14 cellular contexts compared by ENCODE assay signal in the genomic region with DNA sequence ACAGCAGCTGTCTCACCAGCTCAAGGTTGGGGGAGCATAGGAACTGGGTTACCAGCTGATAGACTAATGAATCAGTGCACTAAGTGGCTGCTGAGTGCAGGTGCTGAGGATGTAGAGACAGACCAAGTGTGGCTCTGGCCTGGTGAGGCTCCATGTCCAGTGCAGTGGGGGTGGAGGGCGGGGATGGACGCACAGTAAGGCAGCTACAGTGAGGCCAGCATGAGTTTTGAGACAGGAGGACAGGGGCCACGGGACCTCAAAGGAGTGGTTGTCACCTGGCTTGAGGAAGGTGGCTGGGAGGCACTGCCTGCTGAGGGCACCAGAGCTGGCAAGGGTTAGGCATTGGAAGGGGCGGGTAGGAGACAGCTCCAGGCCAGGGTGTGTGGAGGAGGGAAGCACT. TPM values are rescaled to one million over a fixed set of nuclear protein-coding genes. Genes with fewer than 3 reads are reported as not detected.
DNase-seq lines count a peak whose midpoint lies in the region; ATAC-seq and TF ChIP-seq lines count a peak whose summit lies in the region.
"Had no signal": no experiment of that assay in that cellular context is flagged by ENCODE, and none has a peak within 500 bp of the region (broad histone marks: within the 10 kb centered on the region; RNA-seq: fewer than 3 reads in every experiment).

No MANE protein-coding gene starts in this region.

- H3K27ac Mint-ChIP-seq in activated T-helper 1 cell treated with anti-CD3 and anti-CD28 coated beads, Interleukin-12 subunit alpha, Interleukin-12 subunit beta, Interleukin-2, Interleukin-4 antibody, amounts not matched to agents 30 ng/mL and 10 ng/mL and 1 ng/mL, durations not matched to agents 14 hours and 24 hours and 36 hours = peak overlapping the region; percentile 96
- H3K27ac Mint-ChIP-seq in naive B cell = peak overlapping the region in 4 of 6 donors; percentile 57 to 95 (median 76)
- H3K27ac Mint-ChIP-seq: mesothelial cell of epicardium, progenitor cell of endocrine pancreas had no signal

- intact Hi-C loops in right cardiac atrium (cut with DNase I) = no loop called here
- intact Hi-C loops in left ventricle myocardium superior (cut with micrococcal nuclease) = no loop called here
- intact Hi-C loops in activated T-helper 1 cell treated with anti-CD3 and anti-CD28 coated beads, Interleukin-12 subunit alpha, Interleukin-12 subunit beta, Interleukin-2, Interleukin-4 antibody, amounts not matched to agents 30 ng/mL and 10 ng/mL and 1 ng/mL, durations not matched to agents 14 hours and 24 hours and 36 hours (cut with micrococcal nuclease) = no loop called here
- intact Hi-C loops in vagina (cut with DNase I) = no loop called here

- peak in 1 of 3 donors; percentile 67 for DNase-seq in right cardiac atrium
- no peak for DNase-seq in left ventricle myocardium superior
- no peak for DNase-seq in activated T-helper 1 cell treated with anti-CD3 and anti-CD28 coated beads, Interleukin-12 subunit alpha, Interleukin-12 subunit beta, Interleukin-2, Interleukin-4 antibody, amounts not matched to agents 30 ng/mL and 10 ng/mL and 1 ng/mL, durations not matched to agents 14 hours and 24 hours and 36 hours (ENCODE audit: low spot score)
- no peak for DNase-seq in naive B cell
- no peak for DNase-seq in vagina (ENCODE audit: extremely low spot score in 2 of 2)
- DNase-seq in OCI-M1 (lab: John Stamatoyannopoulos, UW) = no peak
- no peak for DNase-seq in GM19240 (ENCODE audit: insufficient read length, low spot score)
- DNase-seq: foreskin keratinocyte, NCI-H1694, NCI-H526 had no signal

- H3K9me3 ChIP-seq in right cardiac atrium (ENCODE audit: control insufficient read depth, low read length) (no peaks in the 10 kb centered on the region), vagina (no peaks in the 10 kb centered on the region)

- WGBS in right cardiac atrium = 89% methylated on average over 4 of the region's 4 CpGs

- no peak overlapping the region for H3K4me3 ChIP-seq in right cardiac atrium (ENCODE audit: low read length)
- H3K4me3 ChIP-seq in vagina = no peak overlapping the region

- peak overlapping the region; percentile 5 for H3K27ac ChIP-seq in right cardiac atrium (ENCODE audit: low read length)
- peak overlapping the region; percentile 92 for H3K27ac ChIP-seq in vagina
- H3K27ac ChIP-seq: C4-2B, foreskin keratinocyte had no signal

- H3K36me3 ChIP-seq in vagina = peaks cover 0 to 11% of the 10 kb centered on the region in 2 donors

- peaks cover 23% of the 10 kb centered on the region for H3K4me1 ChIP-seq in right cardiac atrium (ENCODE audit: control insufficient read depth, insufficient read depth, low read length)
- peaks cover 76% of the 10 kb centered on the region for H3K4me1 ChIP-seq in vagina

- peaks cover 21% of the 10 kb centered on the region for H3K36me3 Mint-ChIP-seq in activated T-helper 1 cell treated with anti-CD3 and anti-CD28 coated beads, Interleukin-12 subunit alpha, Interleukin-12 subunit beta, Interleukin-2, Interleukin-4 antibody, amounts not matched to agents 30 ng/mL and 10 ng/mL and 1 ng/mL, durations not matched to agents 14 hours and 24 hours and 36 hours (ENCODE audit: low read depth)
- peaks cover 4 to 20% of the 10 kb centered on the region in 2 donors for H3K36me3 Mint-ChIP-seq in naive B cell
- H3K36me3 Mint-ChIP-seq: mesothelial cell of epicardium had no signal

- H3K4me1 Mint-ChIP-seq in activated T-helper 1 cell treated with anti-CD3 and anti-CD28 coated beads, Interleukin-12 subunit alpha, Interleukin-12 subunit beta, Interleukin-2, Interleukin-4 antibody, amounts not matched to agents 30 ng/mL and 10 ng/mL and 1 ng/mL, durations not matched to agents 14 hours and 24 hours and 36 hours (ENCODE audit: low read depth) = peaks cover 30% of the 10 kb centered on the region
- H3K4me1 Mint-ChIP-seq in naive B cell = peaks cover 36 to 49% (median 37%) of the 10 kb centered on the region in 3 donors
- H3K4me1 Mint-ChIP-seq: mesothelial cell of epicardium had no signal

- no peak for TF ChIP-seq POLR2A in vagina (IDR thresholded peaks at IDR 0.05)

- H3K27me3 ChIP-seq in right cardiac atrium (ENCODE audit: control insufficient read depth, insufficient read depth) (no peaks in the 10 kb centered on the region), vagina (no peaks in the 10 kb centered on the region)
- H3K27me3 ChIP-seq: foreskin keratinocyte had no signal

- no peaks in the 10 kb centered on the region for H3K9me3 Mint-ChIP-seq in activated T-helper 1 cell treated with anti-CD3 and anti-CD28 coated beads, Interleukin-12 subunit alpha, Interleukin-12 subunit beta, Interleukin-2, Interleukin-4 antibody, amounts not matched to agents 30 ng/mL and 10 ng/mL and 1 ng/mL, durations not matched to agents 14 hours and 24 hours and 36 hours
- no peaks in the 10 kb centered on the region for H3K9me3 Mint-ChIP-seq in naive B cell
- H3K9me3 Mint-ChIP-seq: mesothelial cell of epicardium had no signal

- no peak overlapping the region for H3K4me3 Mint-ChIP-seq in activated T-helper 1 cell treated with anti-CD3 and anti-CD28 coated beads, Interleukin-12 subunit alpha, Interleukin-12 subunit beta, Interleukin-2, Interleukin-4 antibody, amounts not matched to agents 30 ng/mL and 10 ng/mL and 1 ng/mL, durations not matched to agents 14 hours and 24 hours and 36 hours
- peak overlapping the region in 1 of 8 donors; percentile 36 for H3K4me3 Mint-ChIP-seq in naive B cell
- H3K4me3 Mint-ChIP-seq: mesothelial cell of epicardium had no signal

- ATAC-seq in right cardiac atrium (no peak), left ventricle myocardium superior (no peak), naive B cell (ENCODE audit: low read depth in 2 of 2) (no peak), HG03108 (IDR thresholded peaks at IDR 0.05; ENCODE audit: unreplicated experiment) (no peak)
- ATAC-seq: foreskin keratinocyte had no signal

- no peak for TF ChIP-seq CTCF in vagina (IDR thresholded peaks at IDR 0.05)

- H3K27me3 Mint-ChIP-seq in activated T-helper 1 cell treated with anti-CD3 and anti-CD28 coated beads, Interleukin-12 subunit alpha, Interleukin-12 subunit beta, Interleukin-2, Interleukin-4 antibody, amounts not matched to agents 30 ng/mL and 10 ng/mL and 1 ng/mL, durations not matched to agents 14 hours and 24 hours and 36 hours (ENCODE audit: insufficient read depth) = no peaks in the 10 kb centered on the region
- H3K27me3 Mint-ChIP-seq in naive B cell = no peaks in the 10 kb centered on the region

RNA-seq across cellular contexts. Expression of a gene that starts 37.0 kb away (rescaled TPM):
- total RNA-seq in right cardiac atrium = 10 to 100 TPM; 12.1 to 18.0 (median 14.8) TPM
- 5.2 TPM for polyA plus RNA-seq in right cardiac atrium
- total RNA-seq in left ventricle myocardium superior = 12.2 TPM
- total RNA-seq in activated T-helper 1 cell treated with anti-CD3 and anti-CD28 coated beads, Interleukin-12 subunit alpha, Interleukin-12 subunit beta, Interleukin-2, Interleukin-4 antibody, amounts not matched to agents 30 ng/mL and 10 ng/mL and 1 ng/mL, durations not matched to agents 14 hours and 24 hours and 36 hours = 42.6 and 44.1 TPM in 2 replicates
- polyA plus RNA-seq in naive B cell (ENCODE audit: low read depth in 6 of 6) = 1 to 10 TPM in 5 of 6 donors, under 1 TPM in 1; 0.71 to 9.4 (median 5.3) TPM
- 27.0 TPM for total RNA-seq in vagina

RNA-seq across cellular contexts. Expression of a gene that starts 55.4 kb away (rescaled TPM):
- 10 to 100 TPM; 78.1 to 82.4 (median 78.7) TPM for total RNA-seq in right cardiac atrium
- polyA plus RNA-seq in right cardiac atrium = 111 TPM
- 94.0 TPM for total RNA-seq in left ventricle myocardium superior
- total RNA-seq in activated T-helper 1 cell treated with anti-CD3 and anti-CD28 coated beads, Interleukin-12 subunit alpha, Interleukin-12 subunit beta, Interleukin-2, Interleukin-4 antibody, amounts not matched to agents 30 ng/mL and 10 ng/mL and 1 ng/mL, durations not matched to agents 14 hours and 24 hours and 36 hours = 46.7 and 48.9 TPM in 2 replicates
- polyA plus RNA-seq in naive B cell (ENCODE audit: low read depth in 6 of 6) = 10 to 100 TPM; 51.3 to 98.1 (median 62.4) TPM
- 20.4 TPM for total RNA-seq in vagina
